14 cellular contexts compared by ENCODE assay signal in genomic region chr16:60485877-60486489, GRCh38.
"Had no signal": no experiment of that assay in that cellular context is flagged by ENCODE, and none has a peak within 500 bp of the region (broad histone marks: within the 10 kb centered on the region; RNA-seq: fewer than 3 reads in every experiment).

No MANE protein-coding gene starts in this region.

- ATAC-seq: heart left ventricle; naive thymus-derived CD8-positive, alpha-beta T cell; psoas muscle had no signal

- H3K4me3 ChIP-seq: dorsolateral prefrontal cortex, heart left ventricle, psoas muscle, sigmoid colon, skin epidermis, stomach had no signal

- DNase-seq: cortex of kidney; dorsolateral prefrontal cortex; effector CD8-positive, alpha-beta T cell; heart left ventricle; kidney glomerular epithelial cell; mammary epithelial cell; naive thymus-derived CD8-positive, alpha-beta T cell; psoas muscle; retina; sigmoid colon; stimulated activated naive CD4-positive, alpha-beta T cell; stomach; substantia nigra had no signal
